ENCODE assay signal across 19 cellular contexts in genomic region chr1:118325545-118326225, GRCh38.
DNase-seq lines count a peak whose midpoint lies in the region; FAIRE-seq lines count a peak whose summit lies in the region.
"Had no signal": no experiment of that assay in that cellular context is flagged by ENCODE, and none has a peak within 500 bp of the region (broad histone marks: within the 10 kb centered on the region; RNA-seq: fewer than 3 reads in every experiment).

No MANE protein-coding gene starts in this region.

- peak; percentile 17 for DNase-seq in M059J (ENCODE audit: low read depth)
- DNase-seq in astrocyte of the hippocampus (ENCODE audit: low read depth, low spot score): peak; percentile 35
- DNase-seq in glomerular visceral epithelial cell (ENCODE audit: extremely low spot score): peak; percentile 9
- peak; percentile 29 for DNase-seq in urothelium cell line (ENCODE audit: low spot score)
- DNase-seq in occipital lobe (lab: John Stamatoyannopoulos, UW): no peak
- DNase-seq in NCI-H748 treated with DMSO at 0.1 percent for 48 hours (lab: John Stamatoyannopoulos, UW): no peak
- no peak for DNase-seq in stimulated activated CD4-positive, alpha-beta T cell treated with anti-CD3 and anti-CD28 coated beads, Interleukin-1b, Interleukin-23, amount 100 ng/mL, for 48 hours
- DNase-seq: BE2C; CD4-positive, CD25-positive, alpha-beta regulatory T cell; COR-L47; GOT3; NCI-H1105; NCI-H2081 treated with DMSO at 0.1 percent for 48 hours; NCI-H446 treated with DMSO at 0.1 percent for 48 hours; NCI-H69; NK-92 treated with Interleukin-12 subunit alpha and Interleukin-12 subunit beta, amount 100 ng/mL, for 24 hours; SHP77 had no signal

- no peak for FAIRE-seq in urothelium cell line (lab: Jason Lieb, UNC)
- FAIRE-seq: GM12892, RCC 7860 had no signal

Comparison
In these comparisons a context has a peak if more than half of its experiments do, and no peak if none do; other contexts are left out.
1. DNase-seq: peak in M059J (single experiment), astrocyte of the hippocampus (single experiment), glomerular visceral epithelial cell (single experiment) and urothelium cell line (single experiment); none in occipital lobe (single experiment), NCI-H748 treated with DMSO at 0.1 percent for 48 hours (single experiment) and stimulated activated CD4-positive, alpha-beta T cell treated with anti-CD3 and anti-CD28 coated beads, Interleukin-1b, Interleukin-23, amount 100 ng/mL, for 48 hours (single experiment).